10 cellular contexts compared by ENCODE assay signal in genomic region chr20:63536241-63536977, GRCh38. TPM values are rescaled to one million over a fixed set of nuclear protein-coding genes. Genes with fewer than 3 reads are reported as not detected.
DNase-seq lines count a peak whose midpoint lies in the region; ATAC-seq, FAIRE-seq and TF ChIP-seq lines count a peak whose summit lies in the region.
"Had no signal": no experiment of that assay in that cellular context is flagged by ENCODE, and none has a peak within 500 bp of the region (broad histone marks: within the 10 kb centered on the region; RNA-seq: fewer than 3 reads in every experiment).

No MANE protein-coding gene starts in this region.

- DNase-seq in Right ventricle myocardium inferior (ENCODE audit: missing footprints): peak; percentile 53
- DNase-seq in left ventricle myocardium superior: no peak
- DNase-seq in RCC 7860 (ENCODE audit: low spot score): peak; percentile 58
- peak; percentile 22 for DNase-seq in fibroblast of the aortic adventitia (ENCODE audit: low read depth)
- peak in 1 of 2 donors; percentile 86 for DNase-seq in upper lobe of left lung
- no peak for DNase-seq in SIG-M5 (lab: John Stamatoyannopoulos, UW)
- DNase-seq in tibial nerve (ENCODE audit: low spot score in 2 of 2): no peak
- no peak for DNase-seq in pons (ENCODE audit: low spot score)
- DNase-seq: DMS79 had no signal

- ATAC-seq in Right ventricle myocardium inferior (no peak), left ventricle myocardium superior (no peak), upper lobe of left lung (ENCODE audit: low FRiP score in 2 of 2) (no peak)

- FAIRE-seq in RCC 7860 (lab: Jason Lieb, UNC): no peak

- TF ChIP-seq EP300 in upper lobe of left lung (IDR thresholded peaks at IDR 0.05) (no peak), tibial nerve (IDR thresholded peaks at IDR 0.05) (no peak)

- WGBS in upper lobe of left lung, 2 donors: 66 to 69% methylated on average over 15 to 32 of the region's 35 CpGs
- 10 to 42% methylated on average over 2 to 35 of the region's 35 CpGs for WGBS in tibial nerve, 2 donors

- H3K4me1 ChIP-seq in upper lobe of left lung: peaks cover 22 to 46% (median 27%) of the 10 kb centered on the region in 4 donors
- peaks cover 0 to 43% (median 11%) of the 10 kb centered on the region in 4 donors for H3K4me1 ChIP-seq in tibial nerve

- H3K4me3 ChIP-seq in fibroblast of the aortic adventitia (ENCODE audit: low read depth, low read length) (no peak overlapping the region), upper lobe of left lung (peak overlapping the region in 3 of 4 donors; percentile 42 to 54 (median 50)), tibial nerve (peak overlapping the region in 1 of 4 donors; percentile 36)

- H3K36me3 ChIP-seq in upper lobe of left lung: no peaks in the 10 kb centered on the region
- no peaks in the 10 kb centered on the region for H3K36me3 ChIP-seq in tibial nerve

- no peak for TF ChIP-seq POLR2A in upper lobe of left lung (IDR thresholded peaks at IDR 0.05)
- no peak for TF ChIP-seq POLR2A in tibial nerve (IDR thresholded peaks at IDR 0.05)

- no peaks in the 10 kb centered on the region for H3K27me3 ChIP-seq in upper lobe of left lung
- H3K27me3 ChIP-seq in tibial nerve: peaks cover 0 to 32% of the 10 kb centered on the region in 2 donors

- H3K9me3 ChIP-seq in upper lobe of left lung (no peaks in the 10 kb centered on the region), tibial nerve (no peaks in the 10 kb centered on the region)

- TF ChIP-seq CTCF in fibroblast of the aortic adventitia (IDR thresholded peaks at IDR 0.05; ENCODE audit: insufficient read depth, low read length) (no peak), upper lobe of left lung (IDR thresholded peaks at IDR 0.05) (no peak), tibial nerve (IDR thresholded peaks at IDR 0.05) (no peak)

- intact Hi-C loops in Right ventricle myocardium inferior (cut with DNase I) (loop anchor here (5.0 kb wide), 2 partner anchors 76 to 326 kb away; partner anchors contain the start of gene ABHD16B), left ventricle myocardium superior (cut with micrococcal nuclease) (no loop called here)

- H3K27ac ChIP-seq in upper lobe of left lung (peak overlapping the region; percentile 78 to 88 (median 86)), tibial nerve (peak overlapping the region in 1 of 4 donors; percentile 79)

RNA-seq across cellular contexts. Expression of gene PTK6, which starts 0.8 kb away (rescaled TPM):
- total RNA-seq in Right ventricle myocardium inferior: 0.11 TPM
- total RNA-seq in left ventricle myocardium superior: not detected
- total RNA-seq in fibroblast of the aortic adventitia (ENCODE audit: low replicate concordance): not detected in 2 replicates
- 1 to 10 TPM; 3.3 to 9.8 (median 6.0) TPM for total RNA-seq in upper lobe of left lung
- total RNA-seq in tibial nerve: under 1 TPM in 2 of 4 donors, not detected in 2; 0.21 to 0.90 TPM

RNA-seq across cellular contexts. Expression of gene SRMS, which starts 11.1 kb away (rescaled TPM):
- total RNA-seq in Right ventricle myocardium inferior (not detected), left ventricle myocardium superior (not detected), fibroblast of the aortic adventitia (ENCODE audit: low replicate concordance) (not detected in 2 replicates), upper lobe of left lung (not detected), tibial nerve (not detected)
- total RNA-seq: mononuclear cell had no signal

RNA-seq across cellular contexts. Expression of gene PPDPF, which starts 15.8 kb away (rescaled TPM):
- total RNA-seq in Right ventricle myocardium inferior: 261 TPM
- total RNA-seq in left ventricle myocardium superior: 307 TPM
- total RNA-seq in fibroblast of the aortic adventitia (ENCODE audit: low replicate concordance): 35.3 and 97.0 TPM in 2 replicates
- 100 to 1,000 TPM in 5 of 6 donors, 10 to 100 TPM in 1; 91.1 to 468 (median 416) TPM for total RNA-seq in upper lobe of left lung
- 100 to 1,000 TPM in 3 of 4 donors, 10 to 100 TPM in 1; 59.0 to 165 (median 119) TPM for total RNA-seq in tibial nerve

RNA-seq across cellular contexts. Expression of gene FNDC11, which starts 17.6 kb away (rescaled TPM):
- total RNA-seq in Right ventricle myocardium inferior (0.16 TPM), left ventricle myocardium superior (0.15 TPM), fibroblast of the aortic adventitia (ENCODE audit: low replicate concordance) (0.25 and 0.45 TPM in 2 replicates), upper lobe of left lung (1 to 10 TPM in 4 of 6 donors, under 1 TPM in 2; 0.29 to 6.5 (median 1.4) TPM), tibial nerve (1 to 10 TPM in 1 of 4 donors, under 1 TPM in 2, not detected in 1; 0.21 to 1.4 (median 0.30) TPM)

RNA-seq across cellular contexts. Expression of gene EEF1A2, which starts 37.5 kb away (rescaled TPM):
- total RNA-seq in Right ventricle myocardium inferior (1,274 TPM), left ventricle myocardium superior (1,346 TPM), fibroblast of the aortic adventitia (ENCODE audit: low replicate concordance) (0.18 TPM in 1 of 2 replicates, not detected in the other), upper lobe of left lung (1 to 10 TPM in 2 of 6 donors, under 1 TPM in 2, not detected in 2; 0.61 to 1.6 (median 1.1) TPM), tibial nerve (not detected)

Comparison
In these comparisons a context has a peak if more than half of its experiments do, and no peak if none do; other contexts are left out.
1. DNase-seq: peak in Right ventricle myocardium inferior (single experiment), RCC 7860 (single experiment) and fibroblast of the aortic adventitia (single experiment); none in left ventricle myocardium superior (single experiment), SIG-M5 (single experiment), tibial nerve (0 of 2) and pons (single experiment).